In genomic region chr11:118912742-118913410, GRCh38 we compare ENCODE assay signal across 8 cellular contexts. TPM values are rescaled to one million over a fixed set of nuclear protein-coding genes. Genes with fewer than 3 reads are reported as not detected.
A peak's percentile ranks its signal among the peaks of the same experiment; 100 is the strongest.
DNase-seq lines count a peak whose midpoint lies in the region; ATAC-seq, FAIRE-seq and TF ChIP-seq lines count a peak whose summit lies in the region.

No MANE protein-coding gene starts in this region.

- H3K27me3 ChIP-seq in Peyer's patch = no peaks in the 10 kb centered on the region
- H3K27me3 ChIP-seq in endothelial cell of umbilical vein (ENCODE audit: control insufficient read depth in 2 of 2, insufficient read depth in 2 of 2, low read length in 2 of 2) = no peaks in the 10 kb centered on the region
- no peaks in the 10 kb centered on the region for H3K27me3 ChIP-seq in psoas muscle (ENCODE audit: insufficient read depth in 3 of 3, low read length in 2 of 3)

- no peak overlapping the region for H2AFZ ChIP-seq in endothelial cell of umbilical vein (ENCODE audit: low read depth, low read length)

- intact Hi-C loops in endothelial cell of umbilical vein (cut with micrococcal nuclease) (loop anchor here (5.0 kb wide), 2 partner anchors 174 to 404 kb away; partner anchors contain the start of gene MCAM), psoas muscle (cut with DNase I) (no loop called here)

- H4K20me1 ChIP-seq in endothelial cell of umbilical vein (replicated peaks; ENCODE audit: control insufficient read depth, extremely low read depth, insufficient read depth, low read length) = no peaks in the 10 kb centered on the region

- H3K4me1 ChIP-seq in Peyer's patch = peaks cover 23 to 96% (median 67%) of the 10 kb centered on the region in 4 donors
- H3K4me1 ChIP-seq in endothelial cell of umbilical vein (ENCODE audit: control insufficient read depth, extremely low read depth, insufficient read depth, low read length) = peaks cover 64% of the 10 kb centered on the region
- H3K4me1 ChIP-seq in psoas muscle = peaks cover 94% of the 10 kb centered on the region

- peak overlapping the region; percentile 89 to 99 (median 96) for H3K27ac ChIP-seq in Peyer's patch
- peak overlapping the region; percentile 97 for H3K27ac ChIP-seq in endothelial cell of umbilical vein (ENCODE audit: insufficient read depth, low read depth, low read length)
- H3K27ac ChIP-seq in psoas muscle = peak overlapping the region; percentile 98

- H3K79me2 ChIP-seq in endothelial cell of umbilical vein (ENCODE audit: control insufficient read depth, insufficient read depth, low read length) = peaks cover 38% of the 10 kb centered on the region

- WGBS in psoas muscle, 3 donors = 40 to 50% (median 44%) methylated on average over 12 of the region's 12 CpGs

- BruUV-seq in endothelial cell of umbilical vein (replicated peaks; lab: Mats Ljungman, UMichigan) = TSS peak; percentile 4

- H3K4me3 ChIP-seq in Peyer's patch (peak overlapping the region in 2 of 4 donors; percentile 18 to 48), endothelial cell of umbilical vein (replicated peaks in 1 of 3; ENCODE audit: insufficient read depth in 1 of 3, low read depth in 1 of 3, low read length in 3 of 3) (no peak overlapping the region), psoas muscle (peak overlapping the region; percentile 64)

- H3K9ac ChIP-seq in endothelial cell of umbilical vein (replicated peaks; ENCODE audit: extremely low read depth, insufficient read depth, low read length) = peak overlapping the region; percentile 78

- no peaks in the 10 kb centered on the region for H3K9me1 ChIP-seq in endothelial cell of umbilical vein (replicated peaks; ENCODE audit: control insufficient read depth, extremely low read depth, insufficient read depth, low read length)

- POLR2A ChIA-PET in endothelial cell of umbilical vein (lab: Charles Lee) = interaction anchor here (0.5 to 6.3 kb wide), 3 partner anchors 12 to 74 kb away, joined by 3 to 52 read pairs (median 6); partner anchors contain the start of gene BCL9L

- CTCF ChIA-PET in endothelial cell of umbilical vein (lab: Charles Lee) = interaction anchor here (1.6 to 10.0 kb wide), 3 partner anchors 14 to 124 kb away, joined by 5 to 330 read pairs (median 6); partner anchors contain the start of genes BCL9L and DDX6

- peaks cover 0 to 6% (median 0%) of the 10 kb centered on the region in 3 donors for H3K36me3 ChIP-seq in Peyer's patch
- peaks cover 0 to 3% of the 10 kb centered on the region in 2 experiments for H3K36me3 ChIP-seq in endothelial cell of umbilical vein (ENCODE audit: control insufficient read depth in 2 of 2, extremely low read depth in 1 of 2, insufficient read depth in 2 of 2, low read length in 2 of 2)
- peaks cover 0 to 4% of the 10 kb centered on the region in 2 donors for H3K36me3 ChIP-seq in psoas muscle (ENCODE audit: insufficient read depth in 1 of 2, low read depth in 1 of 2)

- no peak for TF ChIP-seq CTCF in Peyer's patch (IDR thresholded peaks at IDR 0.05)
- TF ChIP-seq CTCF in endothelial cell of umbilical vein (IDR thresholded peaks at IDR 0.05; ENCODE audit: extremely low read depth in 1 of 2, insufficient read depth in 1 of 2, low read depth in 1 of 2, low read length in 2 of 2) = no peak
- TF ChIP-seq CTCF in psoas muscle (IDR thresholded peaks at IDR 0.05) = no peak

- FAIRE-seq in endothelial cell of umbilical vein (lab: Jason Lieb, UNC) = peak; percentile 94

- H3K9me3 ChIP-seq in Peyer's patch (no peaks in the 10 kb centered on the region), endothelial cell of umbilical vein (replicated peaks; ENCODE audit: control insufficient read depth, insufficient read depth, low read length) (no peaks in the 10 kb centered on the region), psoas muscle (no peaks in the 10 kb centered on the region)

- dilution Hi-C loops in endothelial cell of umbilical vein (cut with MboI; ENCODE audit: extremely low pct_ligation_motif_present, low sequenced_read_pairs) = no loop called here

- TF ChIP-seq POLR2A in Peyer's patch (IDR thresholded peaks at IDR 0.05) = no peak
- no peak for TF ChIP-seq POLR2A in endothelial cell of umbilical vein (IDR thresholded peaks at IDR 0.05; ENCODE audit: low read depth, low read length)

- peak overlapping the region; percentile 8 for H3K4me2 ChIP-seq in endothelial cell of umbilical vein (ENCODE audit: insufficient read depth, low read length)

- DNase-seq in ELR (ENCODE audit: low read depth) = peak; percentile 76
- peak in 2 of 3 donors; percentile 50 to 76 for DNase-seq in Peyer's patch
- peak; percentile 58 for DNase-seq in endothelial cell of umbilical vein (ENCODE audit: low read depth, low spot score)
- DNase-seq in psoas muscle = peak in 1 of 2 donors; percentile 61
- no peak for DNase-seq in NCI-H2227 treated with DMSO at 0.1 percent for 48 hours (lab: John Stamatoyannopoulos, UW)

- no peak for ATAC-seq in psoas muscle
- no peak for ATAC-seq in GM18519 (IDR thresholded peaks at IDR 0.05; ENCODE audit: low FRiP score, unreplicated experiment)
- no peak for ATAC-seq in GM18511 (IDR thresholded peaks at IDR 0.05; ENCODE audit: unreplicated experiment)
- ATAC-seq in HG02588 (IDR thresholded peaks at IDR 0.05; ENCODE audit: unreplicated experiment) = no peak

TF ChIP-seq in endothelial cell of umbilical vein, 7 proteins besides CTCF, POLR2A, EP300 and RAD21:
- peak; percentile 38 for TF ChIP-seq JUN (IDR thresholded peaks at IDR 0.05; ENCODE audit: borderline replicate concordance, insufficient read depth, insufficient read length, low read depth)
- TF ChIP-seq MYC (IDR thresholded peaks at IDR 0.05; ENCODE audit: low read depth, low read length) = no peak
- TF ChIP-seq FOS (IDR thresholded peaks at IDR 0.05; ENCODE audit: borderline replicate concordance, insufficient read depth, low read length) = peak; percentile 72

RNA-seq across cellular contexts. Expression of gene BCL9L, which starts 12.8 kb away (rescaled TPM):
- 10 to 100 TPM; 26.4 to 51.3 (median 34.1) TPM for total RNA-seq in Peyer's patch
- total RNA-seq in endothelial cell of umbilical vein = 44.7 and 48.8 TPM in 2 replicates
- 7.3 and 10.2 TPM in 2 replicates for polyA plus RNA-seq in endothelial cell of umbilical vein
- polyA plus RNA-seq in endothelial cell of umbilical vein (2011; cell fraction: cytosol; rRNA removed) = 6.5 and 8.0 TPM in 2 replicates
- polyA plus RNA-seq in endothelial cell of umbilical vein (2011; cell fraction: nucleus; rRNA removed) = 10.3 and 10.7 TPM in 2 replicates
- 34.2 and 37.1 TPM in 2 replicates for polyA plus RNA-seq in endothelial cell of umbilical vein (2012)
- polyA minus RNA-seq in endothelial cell of umbilical vein = 6.4 and 6.9 TPM in 2 replicates
- polyA minus RNA-seq in endothelial cell of umbilical vein (2011; cell fraction: cytosol; rRNA and poly(A)+ RNA removed) = 24.1 TPM
- 6.1 and 20.0 TPM in 2 replicates for polyA minus RNA-seq in endothelial cell of umbilical vein (2011; cell fraction: nucleus; rRNA and poly(A)+ RNA removed)
- 100 to 1,000 TPM in 1 of 4 donors, 10 to 100 TPM in 3; 52.4 to 124 (median 68.0) TPM for total RNA-seq in psoas muscle
- 10 to 100 TPM in 1 of 3 donors, 1 to 10 TPM in 2; 8.1 to 31.2 (median 8.6) TPM for polyA plus RNA-seq in psoas muscle

RNA-seq across cellular contexts. Expression of gene CXCR5, which starts 29.2 kb away (rescaled TPM):
- total RNA-seq in Peyer's patch = 1 to 10 TPM in 2 of 4 donors, under 1 TPM in 1, not detected in 1; 0.66 to 7.4 (median 1.1) TPM
- total RNA-seq in endothelial cell of umbilical vein = not detected in 2 replicates
- not detected in 2 replicates for polyA plus RNA-seq in endothelial cell of umbilical vein
- not detected in 2 replicates for polyA plus RNA-seq in endothelial cell of umbilical vein (2011; cell fraction: cytosol; rRNA removed)
- polyA plus RNA-seq in endothelial cell of umbilical vein (2011; cell fraction: nucleus; rRNA removed) = not detected in 2 replicates
- not detected in 2 replicates for polyA plus RNA-seq in endothelial cell of umbilical vein (2012)
- polyA minus RNA-seq in endothelial cell of umbilical vein = not detected in 2 replicates
- polyA minus RNA-seq in endothelial cell of umbilical vein (2011; cell fraction: cytosol; rRNA and poly(A)+ RNA removed) = not detected
- polyA minus RNA-seq in endothelial cell of umbilical vein (2011; cell fraction: nucleus; rRNA and poly(A)+ RNA removed) = not detected in 2 replicates
- total RNA-seq in psoas muscle = under 1 TPM in 1 of 4 donors, not detected in 3; 0.17 TPM
- under 1 TPM; 0.14 to 0.25 (median 0.21) TPM for polyA plus RNA-seq in psoas muscle

RNA-seq across cellular contexts. Expression of gene UPK2, which starts 43.2 kb away (rescaled TPM):
- total RNA-seq in Peyer's patch (not detected), endothelial cell of umbilical vein (not detected in 2 replicates), psoas muscle (not detected)
- polyA plus RNA-seq in endothelial cell of umbilical vein (0.11 and 0.13 TPM in 2 replicates), psoas muscle (under 1 TPM in 1 of 3 donors, not detected in 2; 0.23 TPM)
- polyA plus RNA-seq in endothelial cell of umbilical vein (2011; cell fraction: cytosol; rRNA removed) = 0.07 TPM in 1 of 2 replicates, not detected in the other
- not detected in 2 replicates for polyA plus RNA-seq in endothelial cell of umbilical vein (2011; cell fraction: nucleus; rRNA removed)
- not detected in 2 replicates for polyA plus RNA-seq in endothelial cell of umbilical vein (2012)
- polyA minus RNA-seq in endothelial cell of umbilical vein = not detected in 2 replicates
- polyA minus RNA-seq in endothelial cell of umbilical vein (2011; cell fraction: cytosol; rRNA and poly(A)+ RNA removed) = not detected
- not detected in 2 replicates for polyA minus RNA-seq in endothelial cell of umbilical vein (2011; cell fraction: nucleus; rRNA and poly(A)+ RNA removed)

RNA-seq across cellular contexts. Expression of gene FOXR1, which starts 58.7 kb away (rescaled TPM):
- total RNA-seq in Peyer's patch = not detected
- not detected in 2 replicates for total RNA-seq in endothelial cell of umbilical vein
- not detected in 2 replicates for polyA plus RNA-seq in endothelial cell of umbilical vein
- polyA plus RNA-seq in endothelial cell of umbilical vein (2011; cell fraction: cytosol; rRNA removed) = not detected in 2 replicates
- polyA plus RNA-seq in endothelial cell of umbilical vein (2011; cell fraction: nucleus; rRNA removed) = not detected in 2 replicates
- not detected in 2 replicates for polyA plus RNA-seq in endothelial cell of umbilical vein (2012)
- polyA minus RNA-seq in endothelial cell of umbilical vein = not detected in 2 replicates
- polyA minus RNA-seq in endothelial cell of umbilical vein (2011; cell fraction: cytosol; rRNA and poly(A)+ RNA removed) = not detected
- polyA minus RNA-seq in endothelial cell of umbilical vein (2011; cell fraction: nucleus; rRNA and poly(A)+ RNA removed) = not detected in 2 replicates
- not detected for total RNA-seq in psoas muscle
- not detected for polyA plus RNA-seq in psoas muscle
